ENCODE assay signal across 23 cellular contexts in genomic region chr12:101116911-101117310, GRCh38.
"Had no signal": no experiment of that assay in that cellular context is flagged by ENCODE, and none has a peak within 500 bp of the region (broad histone marks: within the 10 kb centered on the region; RNA-seq: fewer than 3 reads in every experiment).

No MANE protein-coding gene starts in this region.

- H3K27me3 ChIP-seq: breast epithelium, colonic mucosa, esophagus muscularis mucosa, hepatocyte, neutrophil, pancreas, right atrium auricular region, upper lobe of left lung had no signal

- H3K79me2 ChIP-seq: hepatocyte had no signal

- DNase-seq: activated B cell treated with CpG ODN at 0.5 μM for 24 hours; activated CD4-positive, alpha-beta T cell treated with anti-CD3 and anti-CD28 coated beads for 36 hours; activated CD4-positive, alpha-beta T cell treated with anti-CD3 and anti-CD28 coated beads, Interleukin-2, amount 50 U/mL, for 4 hours; activated CD8-positive, alpha-beta memory T cell treated with anti-CD3 and anti-CD28 coated beads for 24 hours; activated CD8-positive, alpha-beta memory T cell treated with anti-CD3 and anti-CD28 coated beads, Interleukin-2, amount 50 U/mL, for 4 hours; activated naive CD4-positive, alpha-beta T cell; activated T-cell treated with anti-CD3 and anti-CD28 coated beads, Interleukin-2, amount 50 U/mL, for 4 hours; colonic mucosa; glutamatergic neuron; immature natural killer cell; kidney glomerular epithelial cell; left ventricle myocardium superior; mammary epithelial cell; pancreas; psoas muscle; stimulated activated CD4-positive, alpha-beta T cell treated with anti-CD3 and anti-CD28 coated beads, Interleukin-4, amount 100 ng/mL, for 24 hours; stimulated activated naive CD8-positive, alpha-beta T cell treated with anti-CD3 and anti-CD28 coated beads, Interleukin-15, Interleukin-2, amounts not matched to agents 100 U/mL and 50 U/mL, for 24 hours; upper lobe of left lung had no signal

- H3K4me1 ChIP-seq: breast epithelium, colonic mucosa, esophagus muscularis mucosa, pancreas, psoas muscle, right atrium auricular region, upper lobe of left lung had no signal

- H3K4me2 ChIP-seq: hepatocyte had no signal

- H3K27ac ChIP-seq: breast epithelium, colonic mucosa, esophagus muscularis mucosa, hepatocyte, neutrophil, pancreas, psoas muscle, right atrium auricular region, upper lobe of left lung had no signal

- H3K36me3 ChIP-seq: breast epithelium, colonic mucosa, esophagus muscularis mucosa, neutrophil, pancreas, right atrium auricular region, upper lobe of left lung had no signal

- H2AFZ ChIP-seq: hepatocyte had no signal

- H3K9me3 ChIP-seq: colonic mucosa, neutrophil, pancreas, psoas muscle, right atrium auricular region, upper lobe of left lung had no signal

- H3K4me3 ChIP-seq: breast epithelium, colonic mucosa, esophagus muscularis mucosa, hepatocyte, pancreas, psoas muscle, right atrium auricular region, upper lobe of left lung had no signal
